11 cellular contexts compared by ENCODE assay signal in genomic region chr10:31581741-31582323, GRCh38.
DNase-seq lines count a peak whose midpoint lies in the region; ATAC-seq and TF ChIP-seq lines count a peak whose summit lies in the region.
"Had no signal": no experiment of that assay in that cellular context is flagged by ENCODE, and none has a peak within 500 bp of the region (broad histone marks: within the 10 kb centered on the region; RNA-seq: fewer than 3 reads in every experiment).

No MANE protein-coding gene starts in this region.

- H4K20me1 ChIP-seq in PC-3 (ENCODE audit: low read length) (no peaks in the 10 kb centered on the region), osteoblast (ENCODE audit: insufficient read depth, low read length) (no peaks in the 10 kb centered on the region), OCI-LY7 (ENCODE audit: insufficient read depth, low read length) (no peaks in the 10 kb centered on the region)

- no peak overlapping the region for H2AFZ ChIP-seq in PC-3 (ENCODE audit: low read length)
- H2AFZ ChIP-seq in osteoblast (ENCODE audit: low read length), result no peak overlapping the region
- H2AFZ ChIP-seq in OCI-LY7 (ENCODE audit: low read length), result no peak overlapping the region

- DNase-seq in PC-3 (peak; percentile 59), osteoblast (ENCODE audit: insufficient read length, low spot score, missing footprints) (peak; percentile 31), NCI-H2171 treated with DMSO at 0.1 percent for 48 hours (lab: John Stamatoyannopoulos, UW) (no peak), activated gamma-delta T cell (lab: John Stamatoyannopoulos, UW) (no peak), OCI-LY7 (ENCODE audit: low spot score) (no peak), RPMI8226 (no peak)
- DNase-seq: activated T-cell treated with anti-CD3 and anti-CD28 coated beads for 4 hours; NCI-H2107; stimulated activated CD4-positive, alpha-beta T cell treated with anti-CD3 and anti-CD28 coated beads, Interleukin-12 subunit alpha, Interleukin-12 subunit beta, amount 100 ng/mL, for 4 hours had no signal

- TF ChIP-seq CTCF in PC-3 (conservative IDR thresholded peaks at IDR 0.05; ENCODE audit: low read depth, low read length) (no peak), osteoblast (IDR thresholded peaks at IDR 0.05; ENCODE audit: extremely low read depth, low read depth, low read length) (no peak), OCI-LY7 (conservative IDR thresholded peaks at IDR 0.05; ENCODE audit: low read length) (no peak)

- POLR2A ChIA-PET in PC-3 (lab: Charles Lee; ENCODE audit: unreplicated experiment), result no interaction called here
- POLR2A ChIA-PET in OCI-LY7 (lab: Charles Lee), result no interaction called here

- ATAC-seq in GM18868 (IDR thresholded peaks at IDR 0.05; ENCODE audit: unreplicated experiment), result peak; percentile 85
- peak; percentile 68 for ATAC-seq in HG02623 (IDR thresholded peaks at IDR 0.05; ENCODE audit: unreplicated experiment)
- peak; percentile 42 for ATAC-seq in PC-3

- CTCF ChIA-PET in PC-3 (lab: Charles Lee), result no interaction called here
- CTCF ChIA-PET in OCI-LY7 (lab: Charles Lee; ENCODE audit: unreplicated experiment), result no interaction called here

- H3K27ac ChIP-seq in PC-3 (ENCODE audit: low read length), result peak overlapping the region; percentile 34
- H3K27ac ChIP-seq in osteoblast (ENCODE audit: low read depth, low read length), result no peak overlapping the region
- H3K27ac ChIP-seq in OCI-LY7 (ENCODE audit: low read depth, low read length, poor library complexity, severe bottlenecking), result no peak overlapping the region

- H3K27me3 ChIP-seq in PC-3 (ENCODE audit: low read length) (no peaks in the 10 kb centered on the region), osteoblast (ENCODE audit: insufficient read depth, low read length) (no peaks in the 10 kb centered on the region)

- H3K79me2 ChIP-seq in PC-3 (ENCODE audit: low read length), result no peaks in the 10 kb centered on the region
- no peaks in the 10 kb centered on the region for H3K79me2 ChIP-seq in osteoblast (ENCODE audit: insufficient read depth, low read length)
- no peaks in the 10 kb centered on the region for H3K79me2 ChIP-seq in OCI-LY7 (ENCODE audit: insufficient read depth, low read depth, low read length)

- intact Hi-C loops in PC-3 (cut with micrococcal nuclease) (no loop called here), OCI-LY7 (cut with micrococcal nuclease; ENCODE audit: unreplicated experiment) (no loop called here)

- H3K9me3 ChIP-seq in PC-3 (ENCODE audit: low read length) (no peaks in the 10 kb centered on the region), osteoblast (ENCODE audit: low read depth, low read length) (no peaks in the 10 kb centered on the region), OCI-LY7 (ENCODE audit: low read length) (no peaks in the 10 kb centered on the region)

- BruUV-seq in PC-3 (replicated peaks; lab: Mats Ljungman, UMichigan), result no TSS peak
- no TSS peak for BruUV-seq in OCI-LY7 (replicated peaks; lab: Mats Ljungman, UMichigan)

- H3K36me3 ChIP-seq in PC-3 (ENCODE audit: low read depth, low read length) (no peaks in the 10 kb centered on the region), osteoblast (ENCODE audit: insufficient read depth, low read length) (no peaks in the 10 kb centered on the region), OCI-LY7 (ENCODE audit: insufficient read depth, low read length) (no peaks in the 10 kb centered on the region)

- H3K4me2 ChIP-seq in PC-3 (ENCODE audit: low read length) (0 out of 2 replicates have a peak overlapping the region, but pooled peaks have one; percentile 28), osteoblast (ENCODE audit: insufficient read depth, low read length) (no peak overlapping the region), OCI-LY7 (ENCODE audit: low read length) (no peak overlapping the region)

- no peaks in the 10 kb centered on the region for H3K9me2 ChIP-seq in PC-3 (replicated peaks; ENCODE audit: low read length)
- no peaks in the 10 kb centered on the region for H3K9me2 ChIP-seq in OCI-LY7 (ENCODE audit: insufficient read depth, low read length)

- H3K4me1 ChIP-seq in PC-3 (ENCODE audit: insufficient read depth, low read length) (peaks cover 21% of the 10 kb centered on the region), osteoblast (ENCODE audit: insufficient read depth, low read length) (peaks cover 7% of the 10 kb centered on the region), OCI-LY7 (ENCODE audit: insufficient read depth, low read length, poor library complexity, severe bottlenecking) (no peaks in the 10 kb centered on the region)

- H3F3A ChIP-seq in PC-3 (ENCODE audit: low read length, unreplicated experiment), result no peaks in the 10 kb centered on the region

- H3K4me3 ChIP-seq in PC-3 (ENCODE audit: low read length), result no peak overlapping the region
- H3K4me3 ChIP-seq in osteoblast (ENCODE audit: insufficient read depth, low read length), result no peak overlapping the region
- H3K4me3 ChIP-seq in OCI-LY7 (ENCODE audit: low read depth, low read length, poor library complexity, severe bottlenecking), result no peak overlapping the region

- H3K9ac ChIP-seq in PC-3 (ENCODE audit: low read length), result no peak overlapping the region

Comparison
In these comparisons a context has a peak if more than half of its experiments do, and no peak if none do; other contexts are left out.
1. DNase-seq: peak in PC-3 (single experiment) and osteoblast (single experiment); none in NCI-H2171 treated with DMSO at 0.1 percent for 48 hours (single experiment), activated gamma-delta T cell (single experiment), OCI-LY7 (single experiment) and RPMI8226 (single experiment).
2. Peak in every context shown above with its lines, with median percentiles within 50 percentile points of each other: ATAC-seq.